Comparison of ENCODE assay signal across 10 cellular contexts in the genomic region with DNA sequence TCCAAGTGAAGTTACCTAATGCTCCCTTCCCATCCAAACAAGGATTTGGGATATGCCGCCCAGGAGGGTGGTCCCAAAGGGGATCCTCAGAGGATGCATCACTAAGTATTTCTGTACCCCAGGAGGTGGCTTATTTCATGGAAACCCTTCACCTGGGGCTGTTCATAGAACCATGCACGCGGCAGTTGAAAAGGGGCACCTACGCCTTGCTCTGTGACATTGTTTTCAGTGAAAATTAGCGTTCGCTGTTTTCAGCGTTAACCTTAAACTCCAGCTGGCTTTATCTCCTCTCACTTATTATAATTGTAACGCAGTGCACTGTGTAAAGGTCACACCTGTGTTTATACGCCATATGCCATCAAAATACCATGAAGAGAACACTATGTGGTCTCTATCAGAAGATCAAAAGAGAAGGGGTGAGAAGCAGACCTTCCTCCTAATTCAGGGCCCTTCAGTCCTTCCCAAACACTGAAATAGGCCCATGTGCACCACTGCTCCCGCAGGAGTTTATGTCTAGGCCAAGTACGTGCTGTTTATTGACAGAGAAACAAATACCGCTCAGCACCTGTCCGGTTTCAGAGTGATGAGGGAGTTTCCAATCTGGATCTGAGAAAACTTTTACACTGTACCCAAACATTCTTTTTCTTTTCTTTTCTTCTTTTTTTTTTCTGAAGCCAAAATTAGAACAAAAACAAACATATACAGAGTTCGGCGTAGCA.
DNase-seq lines count a peak whose midpoint lies in the region; ATAC-seq, FAIRE-seq and TF ChIP-seq lines count a peak whose summit lies in the region.
"Had no signal": no experiment of that assay in that cellular context is flagged by ENCODE, and none has a peak within 500 bp of the region (broad histone marks: within the 10 kb centered on the region; RNA-seq: fewer than 3 reads in every experiment).

No MANE protein-coding gene starts in this region.

- H3K36me3 ChIP-seq in H1 (ENCODE audit: control insufficient read depth in 2 of 4, insufficient read depth in 4 of 4, low read length in 3 of 4) = no peaks in the 10 kb centered on the region

- no peak for TF ChIP-seq POLR2A in H1 (IDR thresholded peaks at IDR 0.05; ENCODE audit: control extremely low read depth in 1 of 2, low read depth in 2 of 2, low read length in 2 of 2)

- no peak for TF ChIP-seq CTCF in H1 (IDR thresholded peaks at IDR 0.05; ENCODE audit: control extremely low read depth in 1 of 3, insufficient read depth in 1 of 3, low read depth in 1 of 3, low read length in 3 of 3)
- TF ChIP-seq CTCF in H9 (conservative IDR thresholded peaks at IDR 0.05) = no peak

- H3K14ac ChIP-seq in H1 (ENCODE audit: insufficient read length) (no peak overlapping the region), H9 (ENCODE audit: insufficient read depth, low read length) (no peak overlapping the region)

- no peak overlapping the region for H3K23ac ChIP-seq in H1 (ENCODE audit: insufficient read length)
- no peak overlapping the region for H3K23ac ChIP-seq in H9 (ENCODE audit: insufficient read length, low read depth, low read length)

- H3K27ac Mint-ChIP-seq in H9 = no peak overlapping the region

- H3K4me1 ChIP-seq in H1 (replicated peaks in 1 of 4; ENCODE audit: control insufficient read depth in 3 of 4, insufficient read depth in 4 of 4, low read length in 3 of 4) (peaks cover 0 to 3% (median 3%) of the 10 kb centered on the region in 4 experiments; a peak in 4 of 7 replicates), H9 (ENCODE audit: insufficient read depth, low read length) (no peaks in the 10 kb centered on the region)

- FAIRE-seq in H1 (lab: Jason Lieb, UNC) = peak; percentile 7

- no peak overlapping the region for H2BK20ac ChIP-seq in H1 (ENCODE audit: low read length)
- H2BK20ac ChIP-seq in H9 (ENCODE audit: low read depth, low read length, poor library complexity, severe bottlenecking) = no peak overlapping the region

- no peaks in the 10 kb centered on the region for H3K36me3 Mint-ChIP-seq in H9 (ENCODE audit: insufficient read depth in 1 of 3, low read depth in 3 of 3)

- 95% methylated on average over 15 of the region's 15 CpGs; no CpG with 5 or more reads in 1 of the 2 experiments for WGBS in H1 (ENCODE audit: extremely low coverage in 1 of 2, insufficient coverage in 1 of 2, insufficient read length in 1 of 2, insufficient replicate concordance in 2 of 2, low coverage in 1 of 2, low lambda C conversion rate in 2 of 2, missing lambda C conversion rate in 1 of 2), 2 experiments
- no CpG with 5 or more reads among the region's 15 CpGs for WGBS in H9 (ENCODE audit: extremely low coverage, insufficient read length, low lambda C conversion rate)

- CTCF ChIA-PET in H1 (lab: Charles Lee; ENCODE audit: partially characterized antibody) = interaction anchor here (1.2 to 4.7 kb wide), 3 partner anchors 13 to 166 kb away, joined by 4 to 34 read pairs (median 10); no protein-coding TSS in a partner anchor

- H4K8ac ChIP-seq in H1 (ENCODE audit: extremely low read depth, insufficient read depth, low read length) = no peak overlapping the region
- no peak overlapping the region for H4K8ac ChIP-seq in H9 (replicated peaks; ENCODE audit: insufficient read length, low read depth, low read length)

- H3K4me2 ChIP-seq in H1 (ENCODE audit: insufficient read depth in 1 of 2, low read depth in 2 of 2, low read length in 2 of 2) (no peak overlapping the region), H9 (ENCODE audit: insufficient read depth, insufficient read length, low read length) (no peak overlapping the region)

- H4K91ac ChIP-seq in H1 (replicated peaks; ENCODE audit: insufficient read length, low read length) (no peak overlapping the region), H9 (ENCODE audit: insufficient read length, low read depth, low read length) (no peak overlapping the region)

- H3K4ac ChIP-seq in H1 (replicated peaks; ENCODE audit: insufficient read length, low read depth, low read length) = no peak overlapping the region
- H3K4ac ChIP-seq in H9 (ENCODE audit: low read depth, low read length) = no peak overlapping the region

- H3K27me3 Mint-ChIP-seq in H9 (ENCODE audit: low read depth) = peaks cover 10% of the 10 kb centered on the region

- H2BK12ac ChIP-seq in H1 (ENCODE audit: low read depth, low read length) (no peak overlapping the region), H9 (ENCODE audit: insufficient read length, low read depth, low read length) (no peak overlapping the region)

- H3K9me3 ChIP-seq in H1 (ENCODE audit: insufficient read depth in 2 of 2, low read depth in 1 of 2, low read length in 1 of 2) (no peaks in the 10 kb centered on the region), H9 (ENCODE audit: control insufficient read depth, low read depth, low read length) (no peaks in the 10 kb centered on the region)

- H2BK5ac ChIP-seq in H1 (ENCODE audit: low read depth, low read length) (no peak overlapping the region), H9 (ENCODE audit: insufficient read length, low read length) (no peak overlapping the region)

- no peak for TF ChIP-seq RAD21 in H1 (IDR thresholded peaks at IDR 0.05 in 1 of 2, conservative IDR thresholded peaks at IDR 0.05 in 1 of 2; ENCODE audit: low read depth in 2 of 2, low read length in 2 of 2)

- no peak overlapping the region for H3K4me3 ChIP-seq in H1 (ENCODE audit: extremely low read depth in 1 of 4, insufficient read depth in 2 of 4, low read depth in 3 of 4, low read length in 4 of 4)
- H3K4me3 ChIP-seq: lung had no signal

- H4K5ac ChIP-seq in H1 (ENCODE audit: insufficient read length, low read depth, low read length) = no peak overlapping the region
- H4K5ac ChIP-seq in H9 (ENCODE audit: insufficient read length, low read depth, low read length) = no peak overlapping the region

- POLR2A ChIA-PET in H1 (lab: Charles Lee; ENCODE audit: partially characterized antibody) = no interaction called here

- H2AK5ac ChIP-seq in H1 (ENCODE audit: low read depth, low read length) (no peak overlapping the region), H9 (ENCODE audit: insufficient read length, low read length) (no peak overlapping the region)

- H3K79me2 ChIP-seq in H1 (ENCODE audit: control insufficient read depth in 1 of 2, insufficient read depth in 2 of 2, low read length in 2 of 2) (no peaks in the 10 kb centered on the region), H9 (ENCODE audit: insufficient read depth, low read length) (no peaks in the 10 kb centered on the region)

- no peak overlapping the region for H2AFZ ChIP-seq in H1 (ENCODE audit: low read length)
- no peak overlapping the region for H2AFZ ChIP-seq in H9 (ENCODE audit: low read length)

- peaks cover 4 to 23% of the 10 kb centered on the region in 2 experiments; a peak in 3 of 4 replicates for H3K4me1 Mint-ChIP-seq in H9

- no peak overlapping the region for H3K56ac ChIP-seq in H1 (replicated peaks; ENCODE audit: insufficient read length, low read depth, low read length)
- no peak overlapping the region for H3K56ac ChIP-seq in H9 (ENCODE audit: insufficient read length, low read depth, low read length)

- TF ChIP-seq EP300 in H1 (IDR thresholded peaks at IDR 0.05; ENCODE audit: borderline replicate concordance in 1 of 2, low read depth in 2 of 2, low read length in 2 of 2) = no peak

- ATAC-seq in GM21526 (IDR thresholded peaks at IDR 0.05; ENCODE audit: low FRiP score, unreplicated experiment) = peak; percentile 15
- no peak for ATAC-seq in HG03521 (IDR thresholded peaks at IDR 0.05; ENCODE audit: unreplicated experiment)

- H3K23me2 ChIP-seq in H1 (ENCODE audit: low read depth, low read length) (no peaks in the 10 kb centered on the region), H9 (ENCODE audit: insufficient read length, low read depth, low read length, poor library complexity, severe bottlenecking) (no peaks in the 10 kb centered on the region)

- no peaks in the 10 kb centered on the region; a peak in 1 of 7 replicates for H3K27me3 ChIP-seq in H1 (replicated peaks in 1 of 4; ENCODE audit: control insufficient read depth in 3 of 4, extremely low read depth in 1 of 4, insufficient read depth in 3 of 4, low read length in 3 of 4)
- H3K27me3 ChIP-seq in H9 (ENCODE audit: insufficient read depth, low read length) = no peaks in the 10 kb centered on the region

- H3K18ac ChIP-seq in H1 (ENCODE audit: extremely low read depth, low read length) (no peak overlapping the region), H9 (ENCODE audit: insufficient read length, low read depth, low read length) (no peak overlapping the region)

- H3T11ph ChIP-seq in H9 (ENCODE audit: low read length) = no peak overlapping the region

- H3K9ac ChIP-seq in H1 (replicated peaks in 1 of 4; ENCODE audit: extremely low read depth in 1 of 4, low read depth in 3 of 4, low read length in 3 of 4) (no peak overlapping the region; a peak in 1 of 7 replicates), H9 (ENCODE audit: extremely low read depth, insufficient read length, low read length) (no peak overlapping the region)

- DNase-seq in DMS53 treated with DMSO at 0.1 percent for 48 hours (lab: John Stamatoyannopoulos, UW; ENCODE audit: unreplicated experiment) = peak; percentile 86
- peak; percentile 97 for DNase-seq in NCI-H748 (lab: John Stamatoyannopoulos, UW; ENCODE audit: unreplicated experiment)
- no peak for DNase-seq in H1 (ENCODE audit: low read depth in 1 of 2, low spot score in 2 of 2)
- no peak for DNase-seq in H9
- DNase-seq in UCSD-AML1 (lab: John Stamatoyannopoulos, UW; ENCODE audit: unreplicated experiment) = no peak
- DNase-seq in NCI-H1436 treated with DMSO at 0.1 percent for 48 hours (lab: John Stamatoyannopoulos, UW) = no peak
- DNase-seq: NCI-H446 treated with DMSO at 0.1 percent for 48 hours had no signal

- no peaks in the 10 kb centered on the region for H3K9me3 Mint-ChIP-seq in H9

- H2BK120ac ChIP-seq in H1 (replicated peaks; ENCODE audit: low read depth, low read length) = no peak overlapping the region
- H2BK120ac ChIP-seq in H9 (ENCODE audit: low read depth, low read length, poor library complexity, severe bottlenecking) = no peak overlapping the region

- no peaks in the 10 kb centered on the region for H4K20me1 ChIP-seq in H1 (replicated peaks in 1 of 2; ENCODE audit: control insufficient read depth in 1 of 2, insufficient read depth in 2 of 2, low read length in 2 of 2)
- H4K20me1 ChIP-seq in H9 (ENCODE audit: control insufficient read depth, insufficient read depth, insufficient read length) = no peaks in the 10 kb centered on the region

- H3K79me1 ChIP-seq in H1 (ENCODE audit: low read depth, low read length) (no peaks in the 10 kb centered on the region), H9 (ENCODE audit: insufficient read depth, low read depth, low read length, poor library complexity, severe bottlenecking) (no peaks in the 10 kb centered on the region)

- no peak overlapping the region for H3K4me3 Mint-ChIP-seq in H9

- H3K27ac ChIP-seq in H1 (ENCODE audit: low read depth, low read length) (no peak overlapping the region), H9 (ENCODE audit: insufficient read length, low read depth, low read length) (no peak overlapping the region)

- H2BK15ac ChIP-seq in H1 (ENCODE audit: low read length) = no peak overlapping the region
- no peak overlapping the region for H2BK15ac ChIP-seq in H9 (ENCODE audit: low read depth, low read length)

TF ChIP-seq in H1, 55 proteins besides CTCF, POLR2A, EP300 and RAD21 (continues in another document):
- TF ChIP-seq TCF12 (IDR thresholded peaks at IDR 0.05; ENCODE audit: low read depth, low read length) (no peak), JUN (IDR thresholded peaks at IDR 0.05; ENCODE audit: low read depth, low read length) (no peak), SP2 (IDR thresholded peaks at IDR 0.05; ENCODE audit: low read length) (no peak)

Comparison
In these comparisons a context has a peak if more than half of its experiments do, and no peak if none do; other contexts are left out.
1. DNase-seq: peak in DMS53 treated with DMSO at 0.1 percent for 48 hours (single experiment) and NCI-H748 (single experiment); none in H1 (0 of 2), H9 (single experiment), UCSD-AML1 (single experiment) and NCI-H1436 treated with DMSO at 0.1 percent for 48 hours (single experiment).